In genomic region chr16:1308977-1309885, GRCh38 we compare ENCODE assay signal across 1 cellular context.
TF ChIP-seq lines count a peak whose summit lies in the region.

TSS of gene UBE2I (plus strand) at chr16:1309636. CDS start at chr16:1314031, 4,395 bp downstream.

TF ChIP-seq in HepG2, 621 proteins besides CTCF, POLR2A, EP300 and RAD21 (continued from another document):
- TF ChIP-seq DBP (CRISPR knock-in tag; IDR thresholded peaks at IDR 0.05; ENCODE audit: not compliant biosample characterization) (peak; percentile 43), NR1H2 (CRISPR knock-in tag; IDR thresholded peaks at IDR 0.05; ENCODE audit: borderline replicate concordance, low read depth) (peak; percentile 71; the same call in 1 of the 2 replicates), ZNF850 (CRISPR knock-in tag; conservative IDR thresholded peaks at IDR 0.05) (no peak), ZNF333 (CRISPR knock-in tag; IDR thresholded peaks at IDR 0.05; ENCODE audit: borderline replicate concordance) (peak; percentile 85; the same call in 1 of the 2 replicates), HNF4A (CRISPR knock-in tag; IDR thresholded peaks at IDR 0.05) (peak; percentile 28; the same call in 1 of the 2 replicates), ZNF703 (CRISPR knock-in tag; IDR thresholded peaks at IDR 0.05; ENCODE audit: borderline replicate concordance) (peak; percentile 80; the same call in 1 of the 2 replicates), NFRKB (IDR thresholded peaks at IDR 0.05) (no peak), EZH2 (conservative IDR thresholded peaks at IDR 0.05; ENCODE audit: low read depth, low read length) (peak; percentile 87; the same call in 1 of the 2 replicates), ZNF296 (CRISPR knock-in tag; conservative IDR thresholded peaks at IDR 0.05) (peak; percentile 70; the same call in 1 of the 2 replicates), HNF4G (IDR thresholded peaks at IDR 0.05; ENCODE audit: borderline replicate concordance, low read depth, low read length) (0 out of 2 replicates have a peak, but pooled peaks have one; percentile 12), HNF4G (CRISPR knock-in tag; IDR thresholded peaks at IDR 0.05; ENCODE audit: borderline replicate concordance, low read depth) (peak; percentile 25; the same call in 1 of the 2 replicates), ZBTB44 (CRISPR knock-in tag; IDR thresholded peaks at IDR 0.05) (no peak), ZNF784 (CRISPR knock-in tag; IDR thresholded peaks at IDR 0.05; ENCODE audit: borderline replicate concordance) (0 out of 2 replicates have a peak, but pooled peaks have one; percentile 29), HNF1A (IDR thresholded peaks at IDR 0.05; ENCODE audit: low read depth) (no peak), HNF1A (CRISPR knock-in tag; IDR thresholded peaks at IDR 0.05; ENCODE audit: borderline replicate concordance) (0 out of 2 replicates have a peak, but pooled peaks have one; percentile 35), CHCHD3 (CRISPR knock-in tag; IDR thresholded peaks at IDR 0.05) (no peak), KLF16 (CRISPR knock-in tag; IDR thresholded peaks at IDR 0.05) (no peak; a peak in 1 of 4 replicates), ZNF639 (CRISPR knock-in tag; conservative IDR thresholded peaks at IDR 0.05) (peak; percentile 20; the same call in 1 of the 2 replicates), MXD1 (CRISPR knock-in tag; IDR thresholded peaks at IDR 0.05) (peak; percentile 86; the same call in 1 of the 2 replicates), RFXANK (CRISPR knock-in tag; IDR thresholded peaks at IDR 0.05) (no peak), ADNP (CRISPR knock-in tag; IDR thresholded peaks at IDR 0.05) (no peak), ATF4 (CRISPR knock-in tag; IDR thresholded peaks at IDR 0.05) (no peak), ZSCAN21 (CRISPR knock-in tag; IDR thresholded peaks at IDR 0.05; ENCODE audit: borderline replicate concordance) (0 out of 2 replicates have a peak, but pooled peaks have one; percentile 74), JARID2 (CRISPR knock-in tag; IDR thresholded peaks at IDR 0.05; ENCODE audit: insufficient replicate concordance) (no peak), ZNF234 (CRISPR knock-in tag; conservative IDR thresholded peaks at IDR 0.05) (no peak)
